Comparison of ENCODE assay signal across 14 cellular contexts in genomic region chr22:27129266-27129665, GRCh38.
DNase-seq lines count a peak whose midpoint lies in the region; ATAC-seq and TF ChIP-seq lines count a peak whose summit lies in the region.
"Had no signal": no experiment of that assay in that cellular context is flagged by ENCODE, and none has a peak within 500 bp of the region (broad histone marks: within the 10 kb centered on the region; RNA-seq: fewer than 3 reads in every experiment).

No MANE protein-coding gene starts in this region.

- intact Hi-C loops in left lung (cut with DNase I) = no loop called here

- H3K4me1 ChIP-seq in left lung = peaks cover 0 to 36% of the 10 kb centered on the region in 2 donors

- H3K9me3 ChIP-seq in left lung = no peaks in the 10 kb centered on the region

- TF ChIP-seq CTCF in brain microvascular endothelial cell (IDR thresholded peaks at IDR 0.05; ENCODE audit: low read depth, low read length, missing control alignments) = no peak
- no peak for TF ChIP-seq CTCF in left lung (IDR thresholded peaks at IDR 0.05)

- H3K4me3 Mint-ChIP-seq in naive thymus-derived CD8-positive, alpha-beta T cell = no peak overlapping the region
- H3K4me3 Mint-ChIP-seq: activated naive CD8-positive, alpha-beta T cell treated with anti-CD3 and anti-CD28 coated beads, Interleukin-2, amount 10 ng/mL, durations not matched to agents 7 days and 5 days; WTC11 had no signal

- no peak overlapping the region for H3K27ac Mint-ChIP-seq in naive thymus-derived CD8-positive, alpha-beta T cell
- H3K27ac Mint-ChIP-seq: activated naive CD8-positive, alpha-beta T cell treated with anti-CD3 and anti-CD28 coated beads, Interleukin-2, amount 10 ng/mL, durations not matched to agents 7 days and 5 days; WTC11 had no signal

- DNase-seq in Daoy (ENCODE audit: low read depth) (peak; percentile 63), NCI-H226 (peak; percentile 60), brain microvascular endothelial cell (peak; percentile 74), left lung (no peak)
- no peak for DNase-seq in activated CD8-positive, alpha-beta memory T cell treated with anti-CD3 and anti-CD28 coated beads for 24 hours
- DNase-seq in naive thymus-derived CD8-positive, alpha-beta T cell = no peak
- DNase-seq: activated naive CD8-positive, alpha-beta T cell treated with anti-CD3 and anti-CD28 coated beads, Interleukin-2, amount 10 ng/mL, durations not matched to agents 7 days and 5 days; left cardiac atrium; NCI-H1436 had no signal

- H3K27me3 ChIP-seq in brain microvascular endothelial cell (replicated peaks) (no peaks in the 10 kb centered on the region), left lung (peaks cover 0 to 21% of the 10 kb centered on the region in 2 donors)

- in situ Hi-C loops in brain microvascular endothelial cell (cut with HindIII; ENCODE audit: low pct_ligation_motif_present, low sequenced_read_pairs) = no loop called here

- H3K27me3 Mint-ChIP-seq in naive thymus-derived CD8-positive, alpha-beta T cell = peaks cover 28 to 57% (median 35%) of the 10 kb centered on the region in 5 donors

- POLR2A ChIA-PET in naive thymus-derived CD8-positive, alpha-beta T cell (lab: Charles Lee) = no interaction called here

- no peaks in the 10 kb centered on the region for H3K9me3 Mint-ChIP-seq in naive thymus-derived CD8-positive, alpha-beta T cell
- H3K9me3 Mint-ChIP-seq: activated naive CD8-positive, alpha-beta T cell treated with anti-CD3 and anti-CD28 coated beads, Interleukin-2, amount 10 ng/mL, durations not matched to agents 7 days and 5 days; WTC11 had no signal

- H3K36me3 ChIP-seq in brain microvascular endothelial cell (replicated peaks) (no peaks in the 10 kb centered on the region), left lung (no peaks in the 10 kb centered on the region)

- ATAC-seq in left lung = peak; percentile 37
- no peak for ATAC-seq in GM18870 (IDR thresholded peaks at IDR 0.05; ENCODE audit: unreplicated experiment)
- no peak for ATAC-seq in naive thymus-derived CD8-positive, alpha-beta T cell
- no peak for ATAC-seq in GM19328 (IDR thresholded peaks at IDR 0.05; ENCODE audit: unreplicated experiment)
- ATAC-seq: WTC11 had no signal

- H3K4me1 Mint-ChIP-seq in naive thymus-derived CD8-positive, alpha-beta T cell = peaks cover 0 to 10% (median 0%) of the 10 kb centered on the region in 4 donors
- H3K4me1 Mint-ChIP-seq: activated naive CD8-positive, alpha-beta T cell treated with anti-CD3 and anti-CD28 coated beads, Interleukin-2, amount 10 ng/mL, durations not matched to agents 7 days and 5 days had no signal

- no peak overlapping the region for H3K4me3 ChIP-seq in brain microvascular endothelial cell (ENCODE audit: low read depth, low read length)
- H3K4me3 ChIP-seq in left lung = no peak overlapping the region
- H3K4me3 ChIP-seq: dorsolateral prefrontal cortex had no signal

- H3K36me3 Mint-ChIP-seq in naive thymus-derived CD8-positive, alpha-beta T cell = no peaks in the 10 kb centered on the region
- H3K36me3 Mint-ChIP-seq: activated naive CD8-positive, alpha-beta T cell treated with anti-CD3 and anti-CD28 coated beads, Interleukin-2, amount 10 ng/mL, durations not matched to agents 7 days and 5 days; WTC11 had no signal

- H3K27ac ChIP-seq in brain microvascular endothelial cell (peak overlapping the region; percentile 70), left lung (peak overlapping the region in 1 of 2 donors; percentile 68)
- H3K27ac ChIP-seq: C4-2B, dorsolateral prefrontal cortex had no signal

Comparison
In these comparisons a context has a peak if more than half of its experiments do, and no peak if none do; other contexts are left out.
1. DNase-seq: peak in Daoy (single experiment), NCI-H226 (single experiment) and brain microvascular endothelial cell (single experiment); none in left lung (0 of 2), activated CD8-positive, alpha-beta memory T cell treated with anti-CD3 and anti-CD28 coated beads for 24 hours (single experiment) and naive thymus-derived CD8-positive, alpha-beta T cell (0 of 10).